30 cellular contexts compared by ENCODE assay signal in the genomic region with DNA sequence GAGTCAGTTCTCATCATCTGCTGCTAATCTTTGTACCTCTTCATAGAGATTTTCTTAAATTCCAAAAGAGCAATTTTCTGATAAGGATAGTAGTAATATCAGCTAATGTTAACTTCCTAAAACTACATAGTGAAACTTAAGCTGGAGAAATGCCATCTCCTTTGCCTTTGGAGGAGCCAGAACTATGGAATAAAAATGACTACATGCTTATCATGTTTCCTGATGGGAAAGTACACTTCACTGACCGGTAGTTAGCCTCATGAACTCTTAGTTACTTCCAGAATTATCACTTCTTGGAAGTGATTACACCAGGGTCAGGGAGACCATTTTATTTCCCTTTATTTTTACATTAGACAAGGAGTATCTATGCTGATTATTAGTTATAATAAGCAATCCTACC.
"Had no signal": no experiment of that assay in that cellular context is flagged by ENCODE, and none has a peak within 500 bp of the region (broad histone marks: within the 10 kb centered on the region; RNA-seq: fewer than 3 reads in every experiment).

No MANE protein-coding gene starts in this region.

- ATAC-seq: activated CD4-positive, alpha-beta T cell treated with anti-CD3 and anti-CD28 coated beads for 36 hours; activated T-helper 17 cell treated with anti-CD3 and anti-CD28 coated beads, Interleukin-2, amount 50 U/mL, for 72 hours; gastrocnemius medialis; heart left ventricle had no signal

- H3K9me3 ChIP-seq: colonic mucosa, esophagus squamous epithelium, gastrocnemius medialis had no signal

- H3K27me3 ChIP-seq: brain microvascular endothelial cell, colonic mucosa, esophagus squamous epithelium, foreskin keratinocyte, gastrocnemius medialis had no signal

- H3K27ac ChIP-seq: brain microvascular endothelial cell, colonic mucosa, epithelial cell of prostate, esophagus squamous epithelium, foreskin keratinocyte, gastrocnemius medialis, heart left ventricle had no signal

- H3K36me3 ChIP-seq: brain microvascular endothelial cell, colonic mucosa, esophagus squamous epithelium, gastrocnemius medialis, heart left ventricle had no signal

- DNase-seq: activated CD4-positive, alpha-beta memory T cell treated with anti-CD3 and anti-CD28 coated beads, Interleukin-2, amount 10 ng/mL, durations not matched to agents 7 days and 5 days; activated CD4-positive, alpha-beta T cell treated with anti-CD3 and anti-CD28 coated beads for 36 hours; activated CD4-positive, alpha-beta T cell treated with anti-CD3 and anti-CD28 coated beads, Interleukin-2, amount 10 ng/mL, durations not matched to agents 7 days and 5 days; activated CD4-positive, alpha-beta T cell treated with anti-CD3 and anti-CD28 coated beads, Interleukin-2, amount 50 U/mL, for 4 hours; activated CD4-positive, CD25-positive, alpha-beta regulatory T cell; activated CD4-positive, CD25-positive, alpha-beta regulatory T cell treated with anti-CD3 and anti-CD28 coated beads, Interleukin-2, amount 50 U/mL, for 72 hours; activated CD8-positive, alpha-beta memory T cell treated with anti-CD3 and anti-CD28 coated beads, Interleukin-2, amount 50 U/mL, for 48 hours; activated effector memory CD4-positive, alpha-beta T cell treated with Interleukin-2 at 50 U/mL for 16 hours; activated gamma-delta T cell treated with Interleukin-2 at 50 U/mL for 16 hours; activated naive CD4-positive, alpha-beta T cell treated with anti-CD3 and anti-CD28 coated beads, Interleukin-2, amount 50 U/mL, for 16 hours; activated naive CD4-positive, alpha-beta T cell treated with Interleukin-2 at 50 U/mL for 16 hours; activated T-cell treated with anti-CD3 and anti-CD28 coated beads for 4 hours; activated T-cell treated with anti-CD3 and anti-CD28 coated beads, Interleukin-2, amount 50 U/mL, for 24 hours; amniotic stem cell; anterior cingulate cortex; brain microvascular endothelial cell; caudate nucleus; colonic mucosa; effector CD8-positive, alpha-beta T cell; esophagus squamous epithelium; foreskin keratinocyte; gastrocnemius medialis; glutamatergic neuron; heart left ventricle; T-helper 2 cell had no signal

- H3K4me1 ChIP-seq: colonic mucosa, foreskin keratinocyte, gastrocnemius medialis, heart left ventricle had no signal

- H3K4me3 ChIP-seq: colonic mucosa, esophagus squamous epithelium, gastrocnemius medialis, heart left ventricle had no signal

- FAIRE-seq: astrocyte, endometrium, endothelial cell of umbilical vein had no signal
